11 cellular contexts compared by ENCODE assay signal in genomic region chr2:174028935-174029334, GRCh38.
DNase-seq lines count a peak whose midpoint lies in the region; ATAC-seq and TF ChIP-seq lines count a peak whose summit lies in the region.
"Had no signal": no experiment of that assay in that cellular context is flagged by ENCODE, and none has a peak within 500 bp of the region (broad histone marks: within the 10 kb centered on the region; RNA-seq: fewer than 3 reads in every experiment).

No MANE protein-coding gene starts in this region.

- no peak for TF ChIP-seq CTCF in nephron (IDR thresholded peaks at IDR 0.05; ENCODE audit: unreplicated experiment in 3 of 3)

- no peaks in the 10 kb centered on the region for H3K9me3 Mint-ChIP-seq in activated CD4-positive, alpha-beta T cell treated with anti-CD3 and anti-CD28 coated beads, Interleukin-2, amount 10 ng/mL, durations not matched to agents 24 days and 14 days
- no peaks in the 10 kb centered on the region for H3K9me3 Mint-ChIP-seq in nephron
- H3K9me3 Mint-ChIP-seq: CD8-positive, alpha-beta memory T cell; GM23338 had no signal

- intact Hi-C loops in activated CD4-positive, alpha-beta T cell treated with anti-CD3 and anti-CD28 coated beads, Interleukin-2, amount 10 ng/mL, durations not matched to agents 24 days and 14 days (cut with micrococcal nuclease) = no loop called here

- no peak for DNase-seq in activated CD4-positive, alpha-beta T cell treated with anti-CD3 and anti-CD28 coated beads, Interleukin-2, amount 10 ng/mL, durations not matched to agents 24 days and 14 days
- no peak for DNase-seq in activated CD4-positive, alpha-beta T cell treated with anti-CD3 and anti-CD28 coated beads, Interleukin-2, amount 50 U/mL, for 1 hour
- DNase-seq in left lobe of liver (ENCODE audit: low spot score) (peak; percentile 46), NOMO-1 treated with DMSO at 0.1 percent for 48 hours (lab: John Stamatoyannopoulos, UW; ENCODE audit: unreplicated experiment) (no peak)
- DNase-seq: AML-193; CD8-positive, alpha-beta memory T cell; H7 had no signal

- H3K4me3 Mint-ChIP-seq in activated CD4-positive, alpha-beta T cell treated with anti-CD3 and anti-CD28 coated beads, Interleukin-2, amount 10 ng/mL, durations not matched to agents 24 days and 14 days = no peak overlapping the region
- H3K4me3 Mint-ChIP-seq in nephron = no peak overlapping the region
- H3K4me3 Mint-ChIP-seq: CD8-positive, alpha-beta memory T cell; GM23338 had no signal

- no peaks in the 10 kb centered on the region for H3K27me3 Mint-ChIP-seq in activated CD4-positive, alpha-beta T cell treated with anti-CD3 and anti-CD28 coated beads, Interleukin-2, amount 10 ng/mL, durations not matched to agents 24 days and 14 days
- H3K27me3 Mint-ChIP-seq in nephron (ENCODE audit: low read depth) = peaks cover 10% of the 10 kb centered on the region

- no peaks in the 10 kb centered on the region for H3K36me3 Mint-ChIP-seq in activated CD4-positive, alpha-beta T cell treated with anti-CD3 and anti-CD28 coated beads, Interleukin-2, amount 10 ng/mL, durations not matched to agents 24 days and 14 days (ENCODE audit: low read depth)
- H3K36me3 Mint-ChIP-seq in nephron (ENCODE audit: low read depth) = no peaks in the 10 kb centered on the region
- H3K36me3 Mint-ChIP-seq: CD8-positive, alpha-beta memory T cell had no signal

- ATAC-seq in left lobe of liver = peak; percentile 67
- ATAC-seq in HG03097 (IDR thresholded peaks at IDR 0.05; ENCODE audit: low FRiP score, unreplicated experiment) = no peak
- no peak for ATAC-seq in GM19351 (IDR thresholded peaks at IDR 0.05; ENCODE audit: unreplicated experiment)
- ATAC-seq: GM23338 had no signal

- H3K27ac Mint-ChIP-seq in activated CD4-positive, alpha-beta T cell treated with anti-CD3 and anti-CD28 coated beads, Interleukin-2, amount 10 ng/mL, durations not matched to agents 24 days and 14 days = peak overlapping the region; percentile 8
- peak overlapping the region; percentile 61 to 100 (median 76) for H3K27ac Mint-ChIP-seq in nephron
- H3K27ac Mint-ChIP-seq: CD8-positive, alpha-beta memory T cell; GM23338 had no signal

- peaks cover 6% of the 10 kb centered on the region for H3K4me1 Mint-ChIP-seq in activated CD4-positive, alpha-beta T cell treated with anti-CD3 and anti-CD28 coated beads, Interleukin-2, amount 10 ng/mL, durations not matched to agents 24 days and 14 days
- H3K4me1 Mint-ChIP-seq in nephron = peaks cover 55% of the 10 kb centered on the region
